22 cellular contexts compared by ENCODE assay signal in genomic region chr22:23199159-23199558, GRCh38. TPM values are rescaled to one million over a fixed set of nuclear protein-coding genes. Genes with fewer than 3 reads are reported as not detected.
DNase-seq lines count a peak whose midpoint lies in the region; ATAC-seq, FAIRE-seq and TF ChIP-seq lines count a peak whose summit lies in the region.
"Had no signal": no experiment of that assay in that cellular context is flagged by ENCODE, and none has a peak within 500 bp of the region (broad histone marks: within the 10 kb centered on the region; RNA-seq: fewer than 3 reads in every experiment).

No MANE protein-coding gene starts in this region.

- ATAC-seq in K562: no peak
- no peak for ATAC-seq in omental fat pad (ENCODE audit: low FRiP score)
- no peak for ATAC-seq in HG02642 (IDR thresholded peaks at IDR 0.05; ENCODE audit: poor library complexity, unreplicated experiment)

- H3K36me3 ChIP-seq in BLaER1: peaks cover 74% of the 10 kb centered on the region
- peaks cover 53% of the 10 kb centered on the region for H3K36me3 ChIP-seq in K562 (ENCODE audit: control insufficient read depth, insufficient read depth, low read length)
- no peaks in the 10 kb centered on the region for H3K36me3 ChIP-seq in mesendoderm (ENCODE audit: control insufficient read depth, insufficient read depth, low read length)
- H3K36me3 ChIP-seq: right atrium auricular region had no signal

- no peak overlapping the region for H2AK5ac ChIP-seq in H9 (ENCODE audit: insufficient read length, low read length)
- no peak overlapping the region for H2AK5ac ChIP-seq in mesendoderm (ENCODE audit: low read length)

- H3K27me3 Mint-ChIP-seq in H9 (ENCODE audit: low read depth): no peaks in the 10 kb centered on the region; the same call in 1 of the 2 replicates
- H3K27me3 Mint-ChIP-seq: activated CD4-positive, alpha-beta T cell treated with anti-CD3 and anti-CD28 coated beads, Interleukin-2, amount 10 ng/mL, durations not matched to agents 24 days and 14 days had no signal

- H4K20me1 ChIP-seq in BLaER1: peaks cover 100% of the 10 kb centered on the region
- no peaks in the 10 kb centered on the region for H4K20me1 ChIP-seq in H9 (ENCODE audit: control insufficient read depth, insufficient read depth, insufficient read length)
- peaks cover 44% of the 10 kb centered on the region for H4K20me1 ChIP-seq in K562 (replicated peaks; ENCODE audit: control insufficient read depth, insufficient read depth, low read length)

- H3K4me3 Mint-ChIP-seq in H9: peak overlapping the region in 1 of 2 experiments; percentile 62; a peak in 2 of 5 replicates
- H3K4me3 Mint-ChIP-seq: activated CD4-positive, alpha-beta T cell treated with anti-CD3 and anti-CD28 coated beads, Interleukin-2, amount 10 ng/mL, durations not matched to agents 24 days and 14 days; activated naive CD4-positive, alpha-beta T cell treated with anti-CD3 and anti-CD28 coated beads for 36 hours had no signal

- no peaks in the 10 kb centered on the region for H3K9me3 ChIP-seq in BLaER1
- H3K9me3 ChIP-seq in H9 (ENCODE audit: control insufficient read depth, low read depth, low read length): no peaks in the 10 kb centered on the region
- no peaks in the 10 kb centered on the region for H3K9me3 ChIP-seq in K562 (replicated peaks; ENCODE audit: control insufficient read depth, insufficient read depth, low read depth, low read length)
- H3K9me3 ChIP-seq: Caco-2, heart right ventricle, right atrium auricular region had no signal

- H3K79me1 ChIP-seq in H9 (ENCODE audit: insufficient read depth, low read depth, low read length, poor library complexity, severe bottlenecking) (peaks cover 17% of the 10 kb centered on the region), mesendoderm (ENCODE audit: low read length) (peaks cover 28% of the 10 kb centered on the region)

- no peaks in the 10 kb centered on the region for H3K9me3 Mint-ChIP-seq in H9
- H3K9me3 Mint-ChIP-seq: activated CD4-positive, alpha-beta T cell treated with anti-CD3 and anti-CD28 coated beads, Interleukin-2, amount 10 ng/mL, durations not matched to agents 24 days and 14 days; activated naive CD4-positive, alpha-beta T cell treated with anti-CD3 and anti-CD28 coated beads for 36 hours had no signal

- no peak overlapping the region for H3K4ac ChIP-seq in H9 (ENCODE audit: low read depth, low read length)
- H3K4ac ChIP-seq in mesendoderm (ENCODE audit: low read depth, low read length): no peak overlapping the region

- H3T11ph ChIP-seq in H9 (ENCODE audit: low read length): no peak overlapping the region

- peak; percentile 29 for DNase-seq in H9
- DNase-seq in K562 (ENCODE audit: extremely low read depth in 1 of 4, low spot score in 3 of 4): peak in 1 of 4 experiments; percentile 69
- DNase-seq in mesendoderm: peak; percentile 36
- DNase-seq in erythroblast (lab: John Stamatoyannopoulos, UW): no peak
- DNase-seq in RCC 7860 (ENCODE audit: low spot score): no peak
- DNase-seq in omental fat pad (ENCODE audit: low spot score): no peak
- DNase-seq: activated CD4-positive, alpha-beta T cell treated with anti-CD3 and anti-CD28 coated beads, Interleukin-2, amount 10 ng/mL, durations not matched to agents 24 days and 14 days; activated naive CD4-positive, alpha-beta T cell treated with anti-CD3 and anti-CD28 coated beads for 36 hours; Caco-2; dorsolateral prefrontal cortex; GF-D8; heart right ventricle; islet precursor cell; NCI-H2029; NCI-H526 had no signal

- H3K9ac ChIP-seq in BLaER1 (no peak overlapping the region), H9 (ENCODE audit: extremely low read depth, insufficient read length, low read length) (no peak overlapping the region), K562 (ENCODE audit: insufficient read depth in 1 of 2, low read depth in 2 of 2, low read length in 2 of 2) (peak overlapping the region in 1 of 2 experiments; percentile 15; a peak in 2 of 4 replicates), mesendoderm (ENCODE audit: low read length) (no peak overlapping the region)

- H3K4me3 ChIP-seq in BLaER1 (no peak overlapping the region), K562 (no peak overlapping the region), mesendoderm (ENCODE audit: low read length) (no peak overlapping the region)
- H3K4me3 ChIP-seq: dorsolateral prefrontal cortex, heart right ventricle, right atrium auricular region had no signal

- BruUV-seq in K562 (replicated peaks; lab: Mats Ljungman, UMichigan): no TSS peak

- H4K8ac ChIP-seq in H9 (replicated peaks; ENCODE audit: insufficient read length, low read depth, low read length) (no peak overlapping the region), mesendoderm (ENCODE audit: low read depth, low read length) (no peak overlapping the region)

- H3K27me3 ChIP-seq in BLaER1 (no peaks in the 10 kb centered on the region), H9 (ENCODE audit: insufficient read depth, low read length) (no peaks in the 10 kb centered on the region), K562 (ENCODE audit: control insufficient read depth in 2 of 2, insufficient read depth in 2 of 2, low read length in 2 of 2) (no peaks in the 10 kb centered on the region; a peak in 1 of 5 replicates), mesendoderm (ENCODE audit: insufficient read depth, low read length, poor library complexity) (no peaks in the 10 kb centered on the region)
- H3K27me3 ChIP-seq: dorsolateral prefrontal cortex, heart right ventricle, right atrium auricular region had no signal

- H3K18ac ChIP-seq in H9 (ENCODE audit: insufficient read length, low read depth, low read length): no peak overlapping the region
- no peak overlapping the region for H3K18ac ChIP-seq in mesendoderm (ENCODE audit: low read length)

- no peak for TF ChIP-seq EP300 in K562 (IDR thresholded peaks at IDR 0.05; ENCODE audit: low read length)

- H3K56ac ChIP-seq in H9 (ENCODE audit: insufficient read length, low read depth, low read length) (no peak overlapping the region), mesendoderm (ENCODE audit: low read length) (no peak overlapping the region)

- TF ChIP-seq RAD21 in K562 (CRISPR knock-in tag; conservative IDR thresholded peaks at IDR 0.05 in 1 of 2, IDR thresholded peaks at IDR 0.05 in 1 of 2): no peak

- no peak overlapping the region for H2BK15ac ChIP-seq in H9 (ENCODE audit: low read depth, low read length)
- no peak overlapping the region for H2BK15ac ChIP-seq in mesendoderm (replicated peaks; ENCODE audit: low read depth)

- no peak for TF ChIP-seq POLR2A in K562 (conservative IDR thresholded peaks at IDR 0.05)
- TF ChIP-seq POLR2A in erythroblast (IDR thresholded peaks at IDR 0.05; ENCODE audit: low read length): no peak

- in situ Hi-C loops in K562 (cut with MboI): no loop called here

- no peak for FAIRE-seq in K562 (lab: Jason Lieb, UNC)
- FAIRE-seq in RCC 7860 (lab: Jason Lieb, UNC): no peak
- FAIRE-seq: GM12891 had no signal

- H3K27ac Mint-ChIP-seq in H9: peak overlapping the region; percentile 72 to 96 (median 92); a peak in 6 of 7 replicates

- peaks cover 21 to 34% (median 22%) of the 10 kb centered on the region in 3 experiments for H3K36me3 Mint-ChIP-seq in H9 (ENCODE audit: insufficient read depth in 1 of 3, low read depth in 3 of 3)

- H3K9me1 ChIP-seq in K562 (ENCODE audit: control insufficient read depth, insufficient read depth, low read length): peaks cover 32% of the 10 kb centered on the region

- H3K4me2 ChIP-seq in BLaER1: peak overlapping the region; percentile 55
- H3K4me2 ChIP-seq in H9 (ENCODE audit: insufficient read depth, insufficient read length, low read length): no peak overlapping the region
- H3K4me2 ChIP-seq in K562 (ENCODE audit: insufficient read depth, low read length): no peak overlapping the region
- no peak overlapping the region for H3K4me2 ChIP-seq in mesendoderm (ENCODE audit: low read length)

- WGBS in H9 (ENCODE audit: extremely low coverage, insufficient read length, low lambda C conversion rate): no CpG with 5 or more reads among the region's 8 CpGs
- 88% methylated on average over 8 of the region's 8 CpGs for WGBS in K562 (ENCODE audit: insufficient coverage, low coverage, missing lambda C conversion rate)
- no CpG with 5 or more reads among the region's 8 CpGs for WGBS in mesendoderm (ENCODE audit: extremely low coverage, insufficient coverage, low lambda C conversion rate)

- H3K23ac ChIP-seq in H9 (ENCODE audit: insufficient read length, low read depth, low read length) (no peak overlapping the region), mesendoderm (ENCODE audit: low read length) (no peak overlapping the region)

- H3K79me2 ChIP-seq in H9 (ENCODE audit: insufficient read depth, low read length): peaks cover 29% of the 10 kb centered on the region; the same call in 1 of the 2 replicates
- peaks cover 80% of the 10 kb centered on the region for H3K79me2 ChIP-seq in K562 (ENCODE audit: control insufficient read depth, insufficient read depth, low read length)
- peaks cover 74% of the 10 kb centered on the region for H3K79me2 ChIP-seq in mesendoderm (ENCODE audit: control insufficient read depth, insufficient read depth, low read length)

- no peaks in the 10 kb centered on the region for H3K23me2 ChIP-seq in H9 (ENCODE audit: insufficient read length, low read depth, low read length, poor library complexity, severe bottlenecking)

- TF ChIP-seq CTCF in H9 (conservative IDR thresholded peaks at IDR 0.05) (no peak), K562 (IDR thresholded peaks at IDR 0.05 in 2 of 3, conservative IDR thresholded peaks at IDR 0.05 in 1 of 3; ENCODE audit: insufficient read depth in 2 of 3, low read depth in 1 of 3, low read length in 3 of 3) (no peak), omental fat pad (IDR thresholded peaks at IDR 0.05) (no peak)

- intact Hi-C loops in K562 (cut with micrococcal nuclease): no loop called here

- no peak overlapping the region for H3K27ac ChIP-seq in BLaER1
- H3K27ac ChIP-seq in H9 (ENCODE audit: insufficient read length, low read depth, low read length): no peak overlapping the region
- no peak overlapping the region for H3K27ac ChIP-seq in K562 (ENCODE audit: extremely low read depth, low read depth, low read length)
- H3K27ac ChIP-seq in mesendoderm (ENCODE audit: low read depth, low read length): no peak overlapping the region
- H3K27ac ChIP-seq: right atrium auricular region had no signal

- POLR2A ChIA-PET in K562 (lab: Yijun Ruan, JAX): interaction anchor here (1.2 to 86.5 kb wide), 3 partner anchors 2 to 64 kb away, joined by 3 to 3476 read pairs (median 3476); partner anchors contain the start of genes BCR and RAB36

- H3K4me1 ChIP-seq in BLaER1 (peaks cover 81% of the 10 kb centered on the region), H9 (ENCODE audit: insufficient read depth, low read length) (peaks cover 8% of the 10 kb centered on the region; the same call in 1 of the 2 replicates), K562 (replicated peaks in 1 of 2; ENCODE audit: control insufficient read depth in 2 of 2, insufficient read depth in 2 of 2, low read length in 2 of 2) (peaks cover 12 to 17% of the 10 kb centered on the region in 2 experiments), mesendoderm (ENCODE audit: control insufficient read depth, low read depth, low read length) (peaks cover 6% of the 10 kb centered on the region)
- H3K4me1 ChIP-seq: Caco-2 had no signal

- H2BK20ac ChIP-seq in H9 (ENCODE audit: low read depth, low read length, poor library complexity, severe bottlenecking): no peak overlapping the region

- peaks cover 49 to 50% of the 10 kb centered on the region in 2 experiments for H3K4me1 Mint-ChIP-seq in H9

- CTCF ChIA-PET in K562 (lab: Yijun Ruan, JAX; ENCODE audit: low intra/inter-chr PET ratio): interaction anchor here (0.6 kb wide), 2 partner anchors 33 to 753 kb away, joined by 3 read pairs; no protein-coding TSS in a partner anchor

- no peak overlapping the region for H4K5ac ChIP-seq in H9 (ENCODE audit: insufficient read length, low read depth, low read length)
- no peak overlapping the region for H4K5ac ChIP-seq in mesendoderm (ENCODE audit: low read length)

- H2BK5ac ChIP-seq in H9 (ENCODE audit: insufficient read length, low read length) (no peak overlapping the region), mesendoderm (ENCODE audit: low read length) (no peak overlapping the region)

- H2BK12ac ChIP-seq in H9 (ENCODE audit: insufficient read length, low read depth, low read length): no peak overlapping the region

- 0 out of 2 replicates have a peak overlapping the region, but pooled peaks have one; percentile 12 for H3K14ac ChIP-seq in H9 (ENCODE audit: insufficient read depth, low read length)

- H2BK120ac ChIP-seq in H9 (ENCODE audit: low read depth, low read length, poor library complexity, severe bottlenecking): no peak overlapping the region
- no peak overlapping the region for H2BK120ac ChIP-seq in mesendoderm (ENCODE audit: low read depth, low read length)

- H2AFZ ChIP-seq in H9 (ENCODE audit: low read length) (no peak overlapping the region), K562 (ENCODE audit: low read depth, low read length) (no peak overlapping the region)

- no peak overlapping the region for H4K91ac ChIP-seq in H9 (ENCODE audit: insufficient read length, low read depth, low read length)

RNA-seq across cellular contexts. Expression of gene BCR, which starts 18.9 kb away (rescaled TPM):
- total RNA-seq in H9 (2021) (77.0 and 81.6 TPM in 2 replicates), K562 (2014; rRNA removed) (81.7 and 100 TPM in 2 replicates), K562 (2014; rRNA removed; fragmentation: Illumina TruSeq; extraction: Trizol) (27.5 and 45.6 TPM in 2 replicates), K562 (2015; rRNA removed; fragmentation: Illumina TruSeq; extraction: Trizol) (65.7 and 68.4 TPM in 2 replicates), K562 (2021) (144 and 150 TPM in 2 replicates), omental fat pad (100 to 1,000 TPM in 1 of 4 donors, 10 to 100 TPM in 3; 34.8 to 128 (median 51.4) TPM)
- 234 and 446 TPM in 2 replicates for total RNA-seq in K562 (2011; cell fraction: chromatin; rRNA removed; ENCODE audit: low replicate concordance)
- total RNA-seq in K562 (2011; cell fraction: nucleolus; rRNA removed): 279 and 314 TPM in 2 replicates
- total RNA-seq in K562 (2011; cell fraction: nucleoplasm; rRNA removed): 196 and 222 TPM in 2 replicates
- polyA plus RNA-seq in K562 (2011; rRNA removed) (20.9 and 36.8 TPM in 2 replicates), K562 (2014; fragmentation: Illumina TruSeq; extraction: Trizol) (45.8 and 60.4 TPM in 2 replicates), K562 (2014; fragmentation: Nextera tagmentation; extraction: Ambion mirVana) (under 1 TPM; 0.41 to 0.70 TPM), K562 (2014; rRNA removed) (34.9 and 36.1 TPM in 2 replicates)
- polyA plus RNA-seq in K562 (2011; cell fraction: cytosol; rRNA removed): 26.4 and 31.1 TPM in 2 replicates
- polyA plus RNA-seq in K562 (2011; cell fraction: nucleus; rRNA removed): 57.9 and 76.9 TPM in 2 replicates
- 73.9 and 75.3 TPM in 2 replicates for polyA plus RNA-seq in K562 (2012)
- polyA minus RNA-seq in K562 (2011; rRNA and poly(A)+ RNA removed): 113 and 124 TPM in 2 replicates
- 132 and 181 TPM in 2 replicates for polyA minus RNA-seq in K562 (2011; cell fraction: cytosol; rRNA and poly(A)+ RNA removed)
- 138 and 300 TPM in 2 replicates for polyA minus RNA-seq in K562 (2011; cell fraction: nucleus; rRNA and poly(A)+ RNA removed)
- polyA plus RNA-seq in mesendoderm (2013, experiment 1 of 2): 26.5 TPM
- 26.2 TPM for polyA plus RNA-seq in mesendoderm (2013, experiment 2 of 2)

RNA-seq across cellular contexts. Expression of gene RAB36, which starts 53.9 kb away (rescaled TPM):
- total RNA-seq in H9 (2021) (0.92 and 1.4 TPM in 2 replicates), K562 (2014; rRNA removed) (0.04 and 0.50 TPM in 2 replicates), K562 (2014; rRNA removed; fragmentation: Illumina TruSeq; extraction: Trizol) (not detected in 2 replicates), K562 (2015; rRNA removed; fragmentation: Illumina TruSeq; extraction: Trizol) (not detected in 2 replicates), K562 (2021) (0.09 TPM in 1 of 2 replicates, not detected in the other), omental fat pad (1 to 10 TPM; 1.6 to 5.7 (median 2.9) TPM)
- not detected in 2 replicates for total RNA-seq in K562 (2011; cell fraction: chromatin; rRNA removed; ENCODE audit: low replicate concordance)
- not detected in 2 replicates for total RNA-seq in K562 (2011; cell fraction: nucleolus; rRNA removed)
- total RNA-seq in K562 (2011; cell fraction: nucleoplasm; rRNA removed): not detected in 2 replicates
- polyA plus RNA-seq in K562 (2011; rRNA removed) (0.01 and 0.04 TPM in 2 replicates), K562 (2014; fragmentation: Illumina TruSeq; extraction: Trizol) (not detected in 2 replicates), K562 (2014; fragmentation: Nextera tagmentation; extraction: Ambion mirVana) (under 1 TPM; 0.04 to 0.08 TPM), K562 (2014; rRNA removed) (0.08 TPM in 1 of 2 replicates, not detected in the other)
- polyA plus RNA-seq in K562 (2011; cell fraction: cytosol; rRNA removed): 0.58 TPM in 1 of 2 replicates, not detected in the other
- polyA plus RNA-seq in K562 (2011; cell fraction: nucleus; rRNA removed): 0.06 TPM in 1 of 2 replicates, not detected in the other
- 0.08 and 0.18 TPM in 2 replicates for polyA plus RNA-seq in K562 (2012)
- polyA minus RNA-seq in K562 (2011; rRNA and poly(A)+ RNA removed): 0.42 TPM in 1 of 2 replicates, not detected in the other
- not detected in 2 replicates for polyA minus RNA-seq in K562 (2011; cell fraction: cytosol; rRNA and poly(A)+ RNA removed)
- 0.11 and 0.40 TPM in 2 replicates for polyA minus RNA-seq in K562 (2011; cell fraction: nucleus; rRNA and poly(A)+ RNA removed)
- 0.67 TPM for polyA plus RNA-seq in mesendoderm (2013, experiment 1 of 2)
- 0.64 TPM for polyA plus RNA-seq in mesendoderm (2013, experiment 2 of 2)
- total RNA-seq: activated CD4-positive, alpha-beta T cell treated with anti-CD3 and anti-CD28 coated beads, Interleukin-2, amount 10 ng/mL, durations not matched to agents 24 days and 14 days; activated naive CD4-positive, alpha-beta T cell treated with anti-CD3 and anti-CD28 coated beads for 36 hours had no signal

RNA-seq across cellular contexts. Expression of gene RSPH14, which starts 57.4 kb away (rescaled TPM):
- total RNA-seq in H9 (2021): not detected in 2 replicates
- not detected in 2 replicates for total RNA-seq in K562 (2011; cell fraction: chromatin; rRNA removed; ENCODE audit: low replicate concordance)
- not detected in 2 replicates for total RNA-seq in K562 (2011; cell fraction: nucleolus; rRNA removed)
- not detected in 2 replicates for total RNA-seq in K562 (2011; cell fraction: nucleoplasm; rRNA removed)
- total RNA-seq in K562 (2014; rRNA removed): not detected in 2 replicates
- not detected in 2 replicates for total RNA-seq in K562 (2014; rRNA removed; fragmentation: Illumina TruSeq; extraction: Trizol)
- total RNA-seq in K562 (2015; rRNA removed; fragmentation: Illumina TruSeq; extraction: Trizol): not detected in 2 replicates
- total RNA-seq in K562 (2021): not detected in 2 replicates
- 0.24 TPM in 1 of 2 replicates, not detected in the other for polyA plus RNA-seq in K562 (2011; rRNA removed)
- not detected in 2 replicates for polyA plus RNA-seq in K562 (2011; cell fraction: cytosol; rRNA removed)
- polyA plus RNA-seq in K562 (2011; cell fraction: nucleus; rRNA removed): 0.27 TPM in 1 of 2 replicates, not detected in the other
- not detected in 2 replicates for polyA plus RNA-seq in K562 (2012)
- not detected in 2 replicates for polyA plus RNA-seq in K562 (2014; fragmentation: Illumina TruSeq; extraction: Trizol)
- polyA plus RNA-seq in K562 (2014; fragmentation: Nextera tagmentation; extraction: Ambion mirVana): under 1 TPM in 1 of 2 experiments, not detected in 1; 0.35 TPM
- not detected in 2 replicates for polyA plus RNA-seq in K562 (2014; rRNA removed)
- not detected in 2 replicates for polyA minus RNA-seq in K562 (2011; rRNA and poly(A)+ RNA removed)
- polyA minus RNA-seq in K562 (2011; cell fraction: cytosol; rRNA and poly(A)+ RNA removed): not detected in 2 replicates
- not detected in 2 replicates for polyA minus RNA-seq in K562 (2011; cell fraction: nucleus; rRNA and poly(A)+ RNA removed)
- polyA plus RNA-seq in mesendoderm (2013, experiment 1 of 2): 0.20 TPM
- 0.20 TPM for polyA plus RNA-seq in mesendoderm (2013, experiment 2 of 2)
- 1 to 10 TPM in 1 of 4 donors, not detected in 3; 1.3 TPM for total RNA-seq in omental fat pad
- total RNA-seq: activated CD4-positive, alpha-beta T cell treated with anti-CD3 and anti-CD28 coated beads, Interleukin-2, amount 10 ng/mL, durations not matched to agents 24 days and 14 days; right atrium auricular region; SK-MEL-5; subcutaneous adipose tissue had no signal
- polyA plus RNA-seq: fibroblast of lung had no signal

Comparison
In these comparisons a context has a peak if more than half of its experiments do, and no peak if none do; other contexts are left out.
1. DNase-seq: peak in H9 (single experiment) and mesendoderm (single experiment); none in erythroblast (0 of 2), RCC 7860 (single experiment) and omental fat pad (single experiment).